ENCODE assay signal across 1 cellular context in genomic region chr7:30706316-30706715, GRCh38.
TF ChIP-seq lines count a peak whose summit lies in the region.

No MANE protein-coding gene starts in this region.

TF ChIP-seq in H1, 55 proteins besides CTCF, POLR2A, EP300 and RAD21:
- TF ChIP-seq ATF2 (IDR thresholded peaks at IDR 0.05; ENCODE audit: low read length) (no peak), HDAC2 (IDR thresholded peaks at IDR 0.05; ENCODE audit: borderline replicate concordance in 1 of 2, low read depth in 2 of 2, low read length in 2 of 2) (no peak), CHD1 (IDR thresholded peaks at IDR 0.05; ENCODE audit: low read depth, low read length) (no peak), KDM5A (IDR thresholded peaks at IDR 0.05; ENCODE audit: low read length) (no peak), GABPA (IDR thresholded peaks at IDR 0.05; ENCODE audit: borderline replicate concordance, insufficient read depth, low read length) (no peak), RBBP5 (IDR thresholded peaks at IDR 0.05; ENCODE audit: borderline replicate concordance, low read depth, low read length) (no peak), SIX5 (IDR thresholded peaks at IDR 0.05; ENCODE audit: low read depth, low read length) (no peak), BRCA1 (IDR thresholded peaks at IDR 0.05; ENCODE audit: low read depth, low read length) (no peak)
